8 cellular contexts compared by ENCODE assay signal in genomic region chr19:18637644-18638630, GRCh38. TPM values are rescaled to one million over a fixed set of nuclear protein-coding genes. Genes with fewer than 3 reads are reported as not detected.
DNase-seq lines count a peak whose midpoint lies in the region; ATAC-seq and TF ChIP-seq lines count a peak whose summit lies in the region.

No MANE protein-coding gene starts in this region.

- no peak for TF ChIP-seq POLR2A in breast epithelium (IDR thresholded peaks at IDR 0.05)

- H3K27me3 ChIP-seq in MG63 (no peaks in the 10 kb centered on the region), breast epithelium (no peaks in the 10 kb centered on the region), mucosa of rectum (ENCODE audit: control insufficient read depth in 2 of 2, insufficient read depth in 2 of 2, low read length in 2 of 2) (no peaks in the 10 kb centered on the region)

- H3K4me1 ChIP-seq in breast epithelium (peaks cover 0 to 12% of the 10 kb centered on the region in 2 donors), mucosa of rectum (ENCODE audit: control insufficient read depth in 2 of 2, insufficient read depth in 2 of 2, low read length in 2 of 2) (peaks cover 19 to 21% of the 10 kb centered on the region in 2 donors)

- intact Hi-C loops in breast epithelium (cut with DNase I; ENCODE audit: low total_unique reads) = no loop called here

- no peaks in the 10 kb centered on the region; the same call in 1 of the 2 replicates for H3K9me3 ChIP-seq in MG63
- H3K9me3 ChIP-seq in breast epithelium = no peaks in the 10 kb centered on the region
- no peaks in the 10 kb centered on the region for H3K9me3 ChIP-seq in mucosa of rectum (ENCODE audit: control insufficient read depth in 2 of 2, low read length in 2 of 2)

- H3K36me3 ChIP-seq in MG63 (no peaks in the 10 kb centered on the region), breast epithelium (no peaks in the 10 kb centered on the region), mucosa of rectum (ENCODE audit: control insufficient read depth in 2 of 2, insufficient read depth in 2 of 2, low read length in 2 of 2) (no peaks in the 10 kb centered on the region)

- H3K9ac ChIP-seq in mucosa of rectum (ENCODE audit: low read depth in 1 of 2, low read length in 2 of 2) = peak overlapping the region; percentile 75 to 84

- H3K27ac ChIP-seq in breast epithelium (peak overlapping the region; percentile 84 to 95), mucosa of rectum (ENCODE audit: low read depth in 2 of 2, low read length in 2 of 2) (peak overlapping the region; percentile 76 to 84)

- DNase-seq in DMS 273 (lab: John Stamatoyannopoulos, UW; ENCODE audit: unreplicated experiment) (peak; percentile 41), DMS 273 treated with DMSO at 0.1 percent for 48 hours (lab: John Stamatoyannopoulos, UW) (no peak), MG63 (no peak), breast epithelium (ENCODE audit: low spot score in 2 of 2) (peak in 1 of 2 donors; percentile 57), inferior parietal cortex (ENCODE audit: extremely low spot score) (no peak), NCI-H446 (lab: John Stamatoyannopoulos, UW) (no peak)

- no peak for ATAC-seq in HG03039 (IDR thresholded peaks at IDR 0.05; ENCODE audit: unreplicated experiment)

- H3K4me3 ChIP-seq in MG63 = peak overlapping the region; percentile 89
- peak overlapping the region; percentile 70 to 78 (median 74) for H3K4me3 ChIP-seq in breast epithelium
- peak overlapping the region; percentile 63 to 76 for H3K4me3 ChIP-seq in mucosa of rectum (ENCODE audit: low read length in 2 of 2)

- no peak for TF ChIP-seq CTCF in breast epithelium (IDR thresholded peaks at IDR 0.05)

RNA-seq across cellular contexts. Expression of gene KLHL26, which starts 1.1 kb away (rescaled TPM):
- total RNA-seq in MG63 (2014; rRNA removed; shearing (Covaris generic); ENCODE audit: low replicate concordance) = 1.9 and 8.6 TPM in 2 replicates
- total RNA-seq in breast epithelium = 10 to 100 TPM in 2 of 3 donors, 1 to 10 TPM in 1; 7.0 to 18.1 (median 14.7) TPM

RNA-seq across cellular contexts. Expression of gene TMEM59L, which starts 25.3 kb away (rescaled TPM):
- 0.36 TPM in 1 of 2 replicates, not detected in the other for total RNA-seq in MG63 (2014; rRNA removed; shearing (Covaris generic); ENCODE audit: low replicate concordance)
- total RNA-seq in breast epithelium = 1 to 10 TPM in 2 of 3 donors, not detected in 1; 1.2 to 2.3 TPM

RNA-seq across cellular contexts. Expression of gene CRLF1, which starts 31.3 kb away (rescaled TPM):
- 6.6 and 16.9 TPM in 2 replicates for total RNA-seq in MG63 (2014; rRNA removed; shearing (Covaris generic); ENCODE audit: low replicate concordance)
- total RNA-seq in breast epithelium = 10 to 100 TPM in 2 of 3 donors, 1 to 10 TPM in 1; 5.6 to 68.6 (median 21.0) TPM

RNA-seq across cellular contexts. Expression of gene CRTC1, which starts 45.5 kb away (rescaled TPM):
- total RNA-seq in MG63 (2014; rRNA removed; shearing (Covaris generic); ENCODE audit: low replicate concordance) = 2.4 and 3.6 TPM in 2 replicates
- total RNA-seq in breast epithelium = 1 to 10 TPM; 4.8 to 6.1 (median 5.9) TPM

RNA-seq across cellular contexts. Expression of gene REX1BD, which starts 49.3 kb away (rescaled TPM):
- 127 and 179 TPM in 2 replicates for total RNA-seq in MG63 (2014; rRNA removed; shearing (Covaris generic); ENCODE audit: low replicate concordance)
- 100 to 1,000 TPM in 2 of 3 donors, 10 to 100 TPM in 1; 99.8 to 117 (median 111) TPM for total RNA-seq in breast epithelium
